Comparison of ENCODE assay signal across 8 cellular contexts in genomic region chr9:132372177-132373095, GRCh38. TPM values are rescaled to one million over a fixed set of nuclear protein-coding genes. Genes with fewer than 3 reads are reported as not detected.
DNase-seq lines count a peak whose midpoint lies in the region; FAIRE-seq and TF ChIP-seq lines count a peak whose summit lies in the region.

No MANE protein-coding gene starts in this region.

- H3K4me2 ChIP-seq in endothelial cell of umbilical vein (ENCODE audit: insufficient read depth, low read length): peak overlapping the region; percentile 28

- FAIRE-seq in endothelial cell of umbilical vein (lab: Jason Lieb, UNC) (peak; percentile 97), urothelium cell line (lab: Jason Lieb, UNC) (no peak)

- H3K9me1 ChIP-seq in endothelial cell of umbilical vein (replicated peaks; ENCODE audit: control insufficient read depth, extremely low read depth, insufficient read depth, low read length): no peaks in the 10 kb centered on the region

- H3K4me1 Mint-ChIP-seq in nephron: no peaks in the 10 kb centered on the region

- H3K27me3 ChIP-seq in endothelial cell of umbilical vein (ENCODE audit: control insufficient read depth in 2 of 2, insufficient read depth in 2 of 2, low read length in 2 of 2): no peaks in the 10 kb centered on the region

- POLR2A ChIA-PET in endothelial cell of umbilical vein (lab: Charles Lee): interaction anchor here (0.5 to 2.1 kb wide), 2 partner anchors 17 to 37 kb away, joined by 8 to 16 read pairs; partner anchors contain the start of gene SETX

- peaks cover 10% of the 10 kb centered on the region for H3K36me3 Mint-ChIP-seq in nephron (ENCODE audit: low read depth)

- TF ChIP-seq POLR2A in endothelial cell of umbilical vein (IDR thresholded peaks at IDR 0.05; ENCODE audit: low read depth, low read length): no peak

- H3K79me2 ChIP-seq in endothelial cell of umbilical vein (ENCODE audit: control insufficient read depth, insufficient read depth, low read length): no peaks in the 10 kb centered on the region

- peaks cover 0 to 11% of the 10 kb centered on the region in 2 experiments for H3K36me3 ChIP-seq in endothelial cell of umbilical vein (ENCODE audit: control insufficient read depth in 2 of 2, extremely low read depth in 1 of 2, insufficient read depth in 2 of 2, low read length in 2 of 2)

- H4K20me1 ChIP-seq in endothelial cell of umbilical vein (replicated peaks; ENCODE audit: control insufficient read depth, extremely low read depth, insufficient read depth, low read length): no peaks in the 10 kb centered on the region

- BruUV-seq in endothelial cell of umbilical vein (replicated peaks; lab: Mats Ljungman, UMichigan): TSS peak; percentile 91

- H3K4me1 ChIP-seq in endothelial cell of umbilical vein (ENCODE audit: control insufficient read depth, extremely low read depth, insufficient read depth, low read length): peaks cover 27% of the 10 kb centered on the region

- no peaks in the 10 kb centered on the region for H3K9me3 ChIP-seq in endothelial cell of umbilical vein (replicated peaks; ENCODE audit: control insufficient read depth, insufficient read depth, low read length)

- no peak for TF ChIP-seq CTCF in endothelial cell of umbilical vein (IDR thresholded peaks at IDR 0.05; ENCODE audit: extremely low read depth in 1 of 2, insufficient read depth in 1 of 2, low read depth in 1 of 2, low read length in 2 of 2)
- no peak for TF ChIP-seq CTCF in nephron (IDR thresholded peaks at IDR 0.05; ENCODE audit: unreplicated experiment in 3 of 3)

- H3K9ac ChIP-seq in endothelial cell of umbilical vein (replicated peaks; ENCODE audit: extremely low read depth, insufficient read depth, low read length): peak overlapping the region; percentile 63

- intact Hi-C loops in endothelial cell of umbilical vein (cut with micrococcal nuclease): loop anchor here (1.0 kb wide), 2 partner anchors 17 to 34 kb away; partner anchors contain the start of gene TTF1

- peak overlapping the region; percentile 60 for H2AFZ ChIP-seq in endothelial cell of umbilical vein (ENCODE audit: low read depth, low read length)

- peak overlapping the region; percentile 90 for H3K27ac ChIP-seq in endothelial cell of umbilical vein (ENCODE audit: insufficient read depth, low read depth, low read length)

- dilution Hi-C loops in endothelial cell of umbilical vein (cut with MboI; ENCODE audit: extremely low pct_ligation_motif_present, low sequenced_read_pairs): no loop called here

- H3K27ac Mint-ChIP-seq in nephron: peak overlapping the region; percentile 15 to 27 (median 20)

- DNase-seq in Daoy (ENCODE audit: low read depth): peak; percentile 69
- peak; percentile 97 for DNase-seq in endothelial cell of umbilical vein (ENCODE audit: low read depth, low spot score)
- DNase-seq in dedifferentiated amniotic fluid mesenchymal stem cell (ENCODE audit: extremely low spot score): no peak
- no peak for DNase-seq in urothelium cell line (ENCODE audit: low spot score)
- no peak for DNase-seq in stimulated activated naive CD4-positive, alpha-beta T cell (lab: John Stamatoyannopoulos, UW)
- DNase-seq in stimulated activated CD4-positive, alpha-beta T cell treated with anti-CD3 and anti-CD28 coated beads, Interleukin-12 subunit alpha, Interleukin-12 subunit beta, amount 100 ng/mL, for 4 hours: no peak

- peak overlapping the region in 1 of 3 experiments; percentile 1 for H3K4me3 ChIP-seq in endothelial cell of umbilical vein (replicated peaks in 1 of 3; ENCODE audit: insufficient read depth in 1 of 3, low read depth in 1 of 3, low read length in 3 of 3)

- CTCF ChIA-PET in endothelial cell of umbilical vein (lab: Charles Lee): interaction anchor here (1.3 to 2.0 kb wide), 3 partner anchors 22 to 38 kb away, joined by 4 to 6 read pairs (median 5); partner anchors contain the start of gene CFAP77

- no peak overlapping the region for H3K4me3 Mint-ChIP-seq in nephron

- H3K27me3 Mint-ChIP-seq in nephron (ENCODE audit: low read depth): no peaks in the 10 kb centered on the region

- no peaks in the 10 kb centered on the region for H3K9me3 Mint-ChIP-seq in nephron

TF ChIP-seq in PFSK-1, 5 proteins besides CTCF, POLR2A, EP300 and RAD21:
- TF ChIP-seq POLR2AphosphoS5 (IDR thresholded peaks at IDR 0.05; ENCODE audit: low read depth, low read length) (no peak), FOXP2 (optimal IDR thresholded peaks at IDR 0.05; ENCODE audit: borderline replicate concordance, extremely low read depth, extremely low read length, insufficient read depth) (peak; percentile 84)
TF ChIP-seq in PFSK-1: peak in this region for 1.

TF ChIP-seq in endothelial cell of umbilical vein, 7 proteins besides CTCF, POLR2A, EP300 and RAD21:
- TF ChIP-seq FOS (IDR thresholded peaks at IDR 0.05; ENCODE audit: borderline replicate concordance, insufficient read depth, low read length): no peak
- peak; percentile 73 for TF ChIP-seq MAX (IDR thresholded peaks at IDR 0.05; ENCODE audit: insufficient read depth, insufficient read length)
- TF ChIP-seq GATA2 (IDR thresholded peaks at IDR 0.05; ENCODE audit: insufficient read depth, insufficient read length, low read depth, low read length): peak; percentile 53
- no peak for TF ChIP-seq EZH2 (IDR thresholded peaks at IDR 0.05; ENCODE audit: borderline replicate concordance, low read depth, low read length, severe bottlenecking)
- TF ChIP-seq JUN (IDR thresholded peaks at IDR 0.05; ENCODE audit: borderline replicate concordance, insufficient read depth, insufficient read length, low read depth): peak; percentile 51
- TF ChIP-seq POLR2AphosphoS5 (IDR thresholded peaks at IDR 0.05; ENCODE audit: insufficient read depth, low read depth, low read length): peak; percentile 78
- TF ChIP-seq MYC (IDR thresholded peaks at IDR 0.05; ENCODE audit: low read depth, low read length): no peak
TF ChIP-seq in endothelial cell of umbilical vein: peak in this region for 4.

RNA-seq across cellular contexts. Expression of gene SETX, which starts 17.6 kb away (rescaled TPM):
- total RNA-seq in Daoy (2014; rRNA removed; shearing (Covaris generic)): 30.4 and 37.1 TPM in 2 replicates
- 9.3 TPM for polyA plus RNA-seq in PFSK-1 (2012; ENCODE audit: insufficient read length, low read depth)
- 40.2 and 47.7 TPM in 2 replicates for total RNA-seq in endothelial cell of umbilical vein
- polyA plus RNA-seq in endothelial cell of umbilical vein: 19.6 and 20.9 TPM in 2 replicates
- 14.1 and 17.4 TPM in 2 replicates for polyA plus RNA-seq in endothelial cell of umbilical vein (2011; cell fraction: cytosol; rRNA removed)
- 40.1 and 50.0 TPM in 2 replicates for polyA plus RNA-seq in endothelial cell of umbilical vein (2011; cell fraction: nucleus; rRNA removed)
- polyA plus RNA-seq in endothelial cell of umbilical vein (2012): 29.0 and 29.8 TPM in 2 replicates
- polyA minus RNA-seq in endothelial cell of umbilical vein: 82.1 and 83.0 TPM in 2 replicates
- 39.5 TPM for polyA minus RNA-seq in endothelial cell of umbilical vein (2011; cell fraction: cytosol; rRNA and poly(A)+ RNA removed)
- polyA minus RNA-seq in endothelial cell of umbilical vein (2011; cell fraction: nucleus; rRNA and poly(A)+ RNA removed): 76.3 and 106 TPM in 2 replicates

RNA-seq across cellular contexts. Expression of gene TTF1, which starts 34.2 kb away (rescaled TPM):
- 40.8 and 41.7 TPM in 2 replicates for total RNA-seq in Daoy (2014; rRNA removed; shearing (Covaris generic))
- polyA plus RNA-seq in PFSK-1 (2012; ENCODE audit: insufficient read length, low read depth): 3.0 TPM
- 12.0 and 13.8 TPM in 2 replicates for total RNA-seq in endothelial cell of umbilical vein
- polyA plus RNA-seq in endothelial cell of umbilical vein: 3.6 and 4.9 TPM in 2 replicates
- 10.0 and 12.4 TPM in 2 replicates for polyA plus RNA-seq in endothelial cell of umbilical vein (2011; cell fraction: cytosol; rRNA removed)
- 5.1 and 9.3 TPM in 2 replicates for polyA plus RNA-seq in endothelial cell of umbilical vein (2011; cell fraction: nucleus; rRNA removed)
- 11.1 and 13.2 TPM in 2 replicates for polyA plus RNA-seq in endothelial cell of umbilical vein (2012)
- polyA minus RNA-seq in endothelial cell of umbilical vein: 1.2 and 3.1 TPM in 2 replicates
- 5.8 TPM for polyA minus RNA-seq in endothelial cell of umbilical vein (2011; cell fraction: cytosol; rRNA and poly(A)+ RNA removed)
- polyA minus RNA-seq in endothelial cell of umbilical vein (2011; cell fraction: nucleus; rRNA and poly(A)+ RNA removed): 3.9 and 4.0 TPM in 2 replicates

RNA-seq across cellular contexts. Expression of gene CFAP77, which starts 37.6 kb away (rescaled TPM):
- not detected in 2 replicates for total RNA-seq in Daoy (2014; rRNA removed; shearing (Covaris generic))
- not detected for polyA plus RNA-seq in PFSK-1 (2012; ENCODE audit: insufficient read length, low read depth)
- total RNA-seq in endothelial cell of umbilical vein: not detected in 2 replicates
- 0.14 TPM in 1 of 2 replicates, not detected in the other for polyA plus RNA-seq in endothelial cell of umbilical vein
- 0.07 TPM in 1 of 2 replicates, not detected in the other for polyA plus RNA-seq in endothelial cell of umbilical vein (2011; cell fraction: cytosol; rRNA removed)
- not detected in 2 replicates for polyA plus RNA-seq in endothelial cell of umbilical vein (2011; cell fraction: nucleus; rRNA removed)
- polyA plus RNA-seq in endothelial cell of umbilical vein (2012): not detected in 2 replicates
- not detected in 2 replicates for polyA minus RNA-seq in endothelial cell of umbilical vein
- not detected for polyA minus RNA-seq in endothelial cell of umbilical vein (2011; cell fraction: cytosol; rRNA and poly(A)+ RNA removed)
- not detected in 2 replicates for polyA minus RNA-seq in endothelial cell of umbilical vein (2011; cell fraction: nucleus; rRNA and poly(A)+ RNA removed)

Comparison
In these comparisons a context has a peak if more than half of its experiments do, and no peak if none do; other contexts are left out.
1. DNase-seq: peak in Daoy (single experiment) and endothelial cell of umbilical vein (single experiment); none in dedifferentiated amniotic fluid mesenchymal stem cell (single experiment), urothelium cell line (single experiment), stimulated activated naive CD4-positive, alpha-beta T cell (0 of 6) and stimulated activated CD4-positive, alpha-beta T cell treated with anti-CD3 and anti-CD28 coated beads, Interleukin-12 subunit alpha, Interleukin-12 subunit beta, amount 100 ng/mL, for 4 hours (single experiment).